ENCODE assay signal across 1 cellular context in genomic region chr10:125132331-125132730, GRCh38.
TF ChIP-seq lines count a peak whose summit lies in the region.

No MANE protein-coding gene starts in this region.

TF ChIP-seq in H1, 55 proteins besides CTCF, POLR2A, EP300 and RAD21:
- TF ChIP-seq RXRA (IDR thresholded peaks at IDR 0.05; ENCODE audit: insufficient read depth, low read depth, low read length) (no peak), SAP30 (IDR thresholded peaks at IDR 0.05; ENCODE audit: insufficient read depth, insufficient replicate concordance, low read length) (no peak), GABPA (IDR thresholded peaks at IDR 0.05; ENCODE audit: borderline replicate concordance, insufficient read depth, low read length) (no peak), BACH1 (IDR thresholded peaks at IDR 0.05; ENCODE audit: low read length) (peak; percentile 54; the same call in 1 of the 2 replicates), SIN3A (conservative IDR thresholded peaks at IDR 0.05 in 1 of 2, IDR thresholded peaks at IDR 0.05 in 1 of 2; ENCODE audit: low read depth in 1 of 2, low read length in 2 of 2) (no peak; a peak in 1 of 4 replicates), ATF2 (IDR thresholded peaks at IDR 0.05; ENCODE audit: low read length) (no peak), JUN (IDR thresholded peaks at IDR 0.05; ENCODE audit: low read depth, low read length) (no peak)
